In genomic region chr11:3684787-3685186, GRCh38 we compare ENCODE assay signal across 26 cellular contexts. TPM values are rescaled to one million over a fixed set of nuclear protein-coding genes. Genes with fewer than 3 reads are reported as not detected.
"Had no signal": no experiment of that assay in that cellular context is flagged by ENCODE, and none has a peak within 500 bp of the region (broad histone marks: within the 10 kb centered on the region; RNA-seq: fewer than 3 reads in every experiment).

No MANE protein-coding gene starts in this region.

- H3K4me1 ChIP-seq: body of pancreas, prostate gland, upper lobe of right lung had no signal

- H3K36me3 ChIP-seq: prostate gland had no signal

- H3K27ac Mint-ChIP-seq: activated CD4-positive, alpha-beta memory T cell treated with anti-CD3 and anti-CD28 coated beads, Interleukin-2, amount 10 ng/mL, durations not matched to agents 7 days and 5 days; activated CD4-positive, alpha-beta T cell treated with anti-CD3 and anti-CD28 coated beads, Interleukin-2, amount 10 ng/mL, durations not matched to agents 24 days and 14 days; activated CD8-positive, alpha-beta memory T cell treated with anti-CD3 and anti-CD28 coated beads, Interleukin-2, amount 10 ng/mL, durations not matched to agents 7 days and 5 days; activated naive CD4-positive, alpha-beta T cell treated with anti-CD3 and anti-CD28 coated beads, Interleukin-2, amount 50 U/mL, for 24 hours; natural killer cell; stimulated activated naive CD8-positive, alpha-beta T cell treated with anti-CD3 and anti-CD28 coated beads, Interleukin-15, Interleukin-2, amounts not matched to agents 100 ng/mL and 50 ng/mL, for 24 hours; T-helper 1 cell treated with Interleukin-12 subunit alpha and Interleukin-12 subunit beta and Interleukin-4 antibody, amounts not matched to agents 30 μg/mL and 1 μg/mL, for 36 hours had no signal

- H3K27me3 Mint-ChIP-seq: activated CD4-positive, alpha-beta memory T cell treated with anti-CD3 and anti-CD28 coated beads, Interleukin-2, amount 10 ng/mL, durations not matched to agents 7 days and 5 days; activated CD4-positive, alpha-beta T cell treated with anti-CD3 and anti-CD28 coated beads, Interleukin-2, amount 10 ng/mL, durations not matched to agents 24 days and 14 days; activated CD8-positive, alpha-beta memory T cell treated with anti-CD3 and anti-CD28 coated beads, Interleukin-2, amount 10 ng/mL, durations not matched to agents 7 days and 5 days; activated naive CD4-positive, alpha-beta T cell treated with anti-CD3 and anti-CD28 coated beads, Interleukin-2, amount 50 U/mL, for 24 hours; stimulated activated naive CD8-positive, alpha-beta T cell treated with anti-CD3 and anti-CD28 coated beads, Interleukin-15, Interleukin-2, amounts not matched to agents 100 ng/mL and 50 ng/mL, for 24 hours had no signal

- H3K9me3 Mint-ChIP-seq: activated CD4-positive, alpha-beta memory T cell treated with anti-CD3 and anti-CD28 coated beads, Interleukin-2, amount 10 ng/mL, durations not matched to agents 7 days and 5 days; activated CD4-positive, alpha-beta T cell treated with anti-CD3 and anti-CD28 coated beads, Interleukin-2, amount 10 ng/mL, durations not matched to agents 24 days and 14 days; activated naive CD4-positive, alpha-beta T cell treated with anti-CD3 and anti-CD28 coated beads, Interleukin-2, amount 50 U/mL, for 24 hours; mesothelial cell of epicardium; natural killer cell; stimulated activated naive CD8-positive, alpha-beta T cell treated with anti-CD3 and anti-CD28 coated beads, Interleukin-15, Interleukin-2, amounts not matched to agents 100 ng/mL and 50 ng/mL, for 24 hours; T-helper 1 cell treated with Interleukin-12 subunit alpha and Interleukin-12 subunit beta and Interleukin-4 antibody, amounts not matched to agents 30 μg/mL and 1 μg/mL, for 36 hours had no signal

- H3K27me3 ChIP-seq: body of pancreas, cardiac muscle cell, heart right ventricle, thyroid gland, upper lobe of right lung had no signal

- H3K4me3 ChIP-seq: body of pancreas, cardiac muscle cell, heart right ventricle, prostate gland, thyroid gland, upper lobe of right lung had no signal

- H3K9me3 ChIP-seq: body of pancreas, heart right ventricle, prostate gland, thyroid gland, upper lobe of right lung had no signal

- ATAC-seq: activated CD8-positive, alpha-beta memory T cell treated with anti-CD3 and anti-CD28 coated beads, Interleukin-2, amount 10 ng/mL, durations not matched to agents 7 days and 5 days; body of pancreas; esophagus mucosa; natural killer cell; upper lobe of right lung had no signal

- H3K4me3 Mint-ChIP-seq: activated CD4-positive, alpha-beta memory T cell treated with anti-CD3 and anti-CD28 coated beads, Interleukin-2, amount 10 ng/mL, durations not matched to agents 7 days and 5 days; activated CD4-positive, alpha-beta T cell treated with anti-CD3 and anti-CD28 coated beads, Interleukin-2, amount 10 ng/mL, durations not matched to agents 24 days and 14 days; activated CD8-positive, alpha-beta memory T cell treated with anti-CD3 and anti-CD28 coated beads, Interleukin-2, amount 10 ng/mL, durations not matched to agents 7 days and 5 days; activated naive CD4-positive, alpha-beta T cell treated with anti-CD3 and anti-CD28 coated beads, Interleukin-2, amount 50 U/mL, for 24 hours; mesothelial cell of epicardium; natural killer cell; stimulated activated naive CD8-positive, alpha-beta T cell treated with anti-CD3 and anti-CD28 coated beads, Interleukin-15, Interleukin-2, amounts not matched to agents 100 ng/mL and 50 ng/mL, for 24 hours; T-helper 1 cell treated with Interleukin-12 subunit alpha and Interleukin-12 subunit beta and Interleukin-4 antibody, amounts not matched to agents 30 μg/mL and 1 μg/mL, for 36 hours had no signal

- H3K4me1 Mint-ChIP-seq: mesothelial cell of epicardium, natural killer cell had no signal

- DNase-seq: activated CD4-positive, alpha-beta memory T cell treated with anti-CD3 and anti-CD28 coated beads, Interleukin-2, amount 10 ng/mL, durations not matched to agents 7 days and 5 days; activated CD4-positive, alpha-beta T cell treated with anti-CD3 and anti-CD28 coated beads, Interleukin-2, amount 10 ng/mL, durations not matched to agents 24 days and 14 days; activated CD8-positive, alpha-beta memory T cell treated with anti-CD3 and anti-CD28 coated beads, Interleukin-2, amount 10 ng/mL, durations not matched to agents 7 days and 5 days; activated gamma-delta T cell treated with Interleukin-2 at 50 U/mL for 16 hours; anterior cingulate cortex; body of pancreas; dermis blood vessel endothelial cell; effector CD8-positive, alpha-beta T cell; heart right ventricle; islet precursor cell; natural killer cell; right cardiac atrium; stimulated activated CD4-positive, alpha-beta T cell treated with anti-CD3 and anti-CD28 coated beads, Interleukin-1b, Interleukin-23, amount 100 ng/mL, for 48 hours; substantia nigra; T1000; thyroid gland; upper lobe of right lung had no signal

RNA-seq across cellular contexts. Expression of gene ART1, which starts 39.9 kb away (rescaled TPM):
- total RNA-seq: activated CD4-positive, alpha-beta memory T cell treated with anti-CD3 and anti-CD28 coated beads, Interleukin-2, amount 10 ng/mL, durations not matched to agents 7 days and 5 days; activated CD4-positive, alpha-beta T cell treated with anti-CD3 and anti-CD28 coated beads, Interleukin-2, amount 10 ng/mL, durations not matched to agents 24 days and 14 days; activated CD8-positive, alpha-beta memory T cell treated with anti-CD3 and anti-CD28 coated beads, Interleukin-2, amount 10 ng/mL, durations not matched to agents 7 days and 5 days; body of pancreas; dermis blood vessel endothelial cell; esophagus mucosa; lung microvascular endothelial cell; mesothelial cell of epicardium; natural killer cell; osteoblast; prostate gland; right cardiac atrium; thyroid gland had no signal

RNA-seq across cellular contexts. Expression of gene ART5, which starts 43.0 kb away (rescaled TPM):
- total RNA-seq: activated CD4-positive, alpha-beta memory T cell treated with anti-CD3 and anti-CD28 coated beads, Interleukin-2, amount 10 ng/mL, durations not matched to agents 7 days and 5 days; activated CD4-positive, alpha-beta T cell treated with anti-CD3 and anti-CD28 coated beads, Interleukin-2, amount 10 ng/mL, durations not matched to agents 24 days and 14 days; activated CD8-positive, alpha-beta memory T cell treated with anti-CD3 and anti-CD28 coated beads, Interleukin-2, amount 10 ng/mL, durations not matched to agents 7 days and 5 days; body of pancreas; dermis blood vessel endothelial cell; esophagus mucosa; lung microvascular endothelial cell; natural killer cell had no signal
